ENCODE assay signal across 16 cellular contexts in genomic region chr17:19285218-19285900, GRCh38. TPM values are rescaled to one million over a fixed set of nuclear protein-coding genes. Genes with fewer than 3 reads are reported as not detected.
DNase-seq lines count a peak whose midpoint lies in the region; ATAC-seq and TF ChIP-seq lines count a peak whose summit lies in the region.
"Had no signal": no experiment of that assay in that cellular context is flagged by ENCODE, and none has a peak within 500 bp of the region (broad histone marks: within the 10 kb centered on the region; RNA-seq: fewer than 3 reads in every experiment).

No MANE protein-coding gene starts in this region.

- no peak overlapping the region for H2BK5ac ChIP-seq in H9 (ENCODE audit: insufficient read length, low read length)

- intact Hi-C loops in head of caudate nucleus (cut with DNase I): no loop called here

- H3K36me3 Mint-ChIP-seq in H9 (ENCODE audit: insufficient read depth in 1 of 3, low read depth in 3 of 3): peaks cover 21 to 36% (median 28%) of the 10 kb centered on the region in 3 experiments; a peak in 6 of 7 replicates
- H3K36me3 Mint-ChIP-seq in glutamatergic neuron (ENCODE audit: unreplicated experiment): peaks cover 10% of the 10 kb centered on the region

- H3T11ph ChIP-seq in H9 (ENCODE audit: low read length): no peak overlapping the region

- no peak overlapping the region for H3K56ac ChIP-seq in H9 (ENCODE audit: insufficient read length, low read depth, low read length)

- H3K79me2 ChIP-seq in H9 (ENCODE audit: insufficient read depth, low read length): no peaks in the 10 kb centered on the region

- no peak overlapping the region for H2BK20ac ChIP-seq in H9 (ENCODE audit: low read depth, low read length, poor library complexity, severe bottlenecking)

- H3K18ac ChIP-seq in H9 (ENCODE audit: insufficient read length, low read depth, low read length): no peak overlapping the region

- no peak overlapping the region for H3K27ac ChIP-seq in H9 (ENCODE audit: insufficient read length, low read depth, low read length)
- H3K27ac ChIP-seq: KMS-11, left lung, right lobe of liver had no signal

- H4K20me1 ChIP-seq in H9 (ENCODE audit: control insufficient read depth, insufficient read depth, insufficient read length): peaks cover 3% of the 10 kb centered on the region

- H3K14ac ChIP-seq in H9 (ENCODE audit: insufficient read depth, low read length): no peak overlapping the region; the same call in 1 of the 2 replicates

- H3K4me3 Mint-ChIP-seq in H9 (no peak overlapping the region), glutamatergic neuron (ENCODE audit: unreplicated experiment) (peak overlapping the region; percentile 23)
- H3K4me3 Mint-ChIP-seq: stimulated activated naive CD8-positive, alpha-beta T cell treated with anti-CD3 and anti-CD28 coated beads, Interleukin-15, Interleukin-2, amounts not matched to agents 100 ng/mL and 50 ng/mL, for 24 hours had no signal

- no peak overlapping the region for H2BK12ac ChIP-seq in H9 (ENCODE audit: insufficient read length, low read depth, low read length)

- no peak for ATAC-seq in HG03565 (IDR thresholded peaks at IDR 0.05; ENCODE audit: unreplicated experiment)
- ATAC-seq: left lung had no signal

- no peak overlapping the region for H4K8ac ChIP-seq in H9 (replicated peaks; ENCODE audit: insufficient read length, low read depth, low read length)

- H3K4me2 ChIP-seq in H9 (ENCODE audit: insufficient read depth, insufficient read length, low read length): no peak overlapping the region
- H3K4me2 ChIP-seq: KMS-11 had no signal

- H3K27ac Mint-ChIP-seq in H9 (peak overlapping the region in 2 of 3 experiments; percentile 20 to 40; a peak in 2 of 7 replicates), glutamatergic neuron (ENCODE audit: unreplicated experiment) (no peak overlapping the region)
- H3K27ac Mint-ChIP-seq: stimulated activated naive CD8-positive, alpha-beta T cell treated with anti-CD3 and anti-CD28 coated beads, Interleukin-15, Interleukin-2, amounts not matched to agents 100 ng/mL and 50 ng/mL, for 24 hours had no signal

- peaks cover 11% of the 10 kb centered on the region for H3K4me1 ChIP-seq in H9 (ENCODE audit: insufficient read depth, low read length)

- H3K9me3 Mint-ChIP-seq in H9: no peaks in the 10 kb centered on the region
- H3K9me3 Mint-ChIP-seq in glutamatergic neuron (ENCODE audit: unreplicated experiment): no peaks in the 10 kb centered on the region
- H3K9me3 Mint-ChIP-seq: stimulated activated naive CD8-positive, alpha-beta T cell treated with anti-CD3 and anti-CD28 coated beads, Interleukin-15, Interleukin-2, amounts not matched to agents 100 ng/mL and 50 ng/mL, for 24 hours had no signal

- TF ChIP-seq CTCF in H9 (conservative IDR thresholded peaks at IDR 0.05) (no peak), astrocyte of the spinal cord (IDR thresholded peaks at IDR 0.05; ENCODE audit: low read depth, low read length) (no peak), glutamatergic neuron (IDR thresholded peaks at IDR 0.05; ENCODE audit: partially characterized antibody, unreplicated experiment) (no peak)

- no peaks in the 10 kb centered on the region for H3K23me2 ChIP-seq in H9 (ENCODE audit: insufficient read length, low read depth, low read length, poor library complexity, severe bottlenecking)

- H3K9ac ChIP-seq in H9 (ENCODE audit: extremely low read depth, insufficient read length, low read length): no peak overlapping the region
- H3K9ac ChIP-seq: KMS-11 had no signal

- no peak overlapping the region for H3K4me3 ChIP-seq in astrocyte of the spinal cord (ENCODE audit: low read depth, low read length)
- H3K4me3 ChIP-seq: left lung, right lobe of liver had no signal

- H3K27me3 Mint-ChIP-seq in H9 (ENCODE audit: low read depth) (no peaks in the 10 kb centered on the region), glutamatergic neuron (ENCODE audit: unreplicated experiment) (peaks cover 6% of the 10 kb centered on the region)
- H3K27me3 Mint-ChIP-seq: stimulated activated naive CD8-positive, alpha-beta T cell treated with anti-CD3 and anti-CD28 coated beads, Interleukin-15, Interleukin-2, amounts not matched to agents 100 ng/mL and 50 ng/mL, for 24 hours had no signal

- no peak overlapping the region for H3K4ac ChIP-seq in H9 (ENCODE audit: low read depth, low read length)

- no peak overlapping the region for H2BK15ac ChIP-seq in H9 (ENCODE audit: low read depth, low read length)

- peaks cover 3% of the 10 kb centered on the region for H3K79me1 ChIP-seq in H9 (ENCODE audit: insufficient read depth, low read depth, low read length, poor library complexity, severe bottlenecking)

- no peak overlapping the region for H2BK120ac ChIP-seq in H9 (ENCODE audit: low read depth, low read length, poor library complexity, severe bottlenecking)

- H2AFZ ChIP-seq in H9 (ENCODE audit: low read length): no peak overlapping the region

- H3K4me1 Mint-ChIP-seq in H9 (peaks cover 66 to 67% of the 10 kb centered on the region in 2 experiments), glutamatergic neuron (ENCODE audit: low read depth, unreplicated experiment) (peaks cover 31% of the 10 kb centered on the region)

- in situ Hi-C loops in astrocyte of the spinal cord (cut with HindIII; ENCODE audit: low sequenced_read_pairs): no loop called here

- H2AK5ac ChIP-seq in H9 (ENCODE audit: insufficient read length, low read length): no peak overlapping the region

- H3K27me3 ChIP-seq in H9 (ENCODE audit: insufficient read depth, low read length): no peaks in the 10 kb centered on the region
- H3K27me3 ChIP-seq: right lobe of liver had no signal

- no peak overlapping the region for H4K91ac ChIP-seq in H9 (ENCODE audit: insufficient read length, low read depth, low read length)

- no peak overlapping the region for H4K5ac ChIP-seq in H9 (ENCODE audit: insufficient read length, low read depth, low read length)

- H3K9me3 ChIP-seq in H9 (ENCODE audit: control insufficient read depth, low read depth, low read length): no peaks in the 10 kb centered on the region
- H3K9me3 ChIP-seq: left lung, right lobe of liver had no signal

- no peak overlapping the region for H3K23ac ChIP-seq in H9 (ENCODE audit: insufficient read length, low read depth, low read length)

- peak; percentile 13 for DNase-seq in Ammon's horn (ENCODE audit: low spot score)
- DNase-seq in H9: no peak
- DNase-seq in astrocyte of the spinal cord (ENCODE audit: low read depth, low spot score): peak; percentile 57
- no peak for DNase-seq in glutamatergic neuron
- DNase-seq in HT-29 (ENCODE audit: low spot score): no peak
- no peak for DNase-seq in NK-92 (lab: John Stamatoyannopoulos, UW; ENCODE audit: unreplicated experiment)
- DNase-seq in head of caudate nucleus: no peak
- DNase-seq: left lung, NCI-H1092, NCI-H2081, NCI-H524 treated with DMSO at 0.1 percent for 48 hours, nucleus accumbens, right lobe of liver had no signal

- WGBS in H9 (ENCODE audit: extremely low coverage, insufficient read length, low lambda C conversion rate): no CpG with 5 or more reads among the region's 21 CpGs

RNA-seq across cellular contexts. Expression of gene EPN2, which starts 48.2 kb away (rescaled TPM):
- total RNA-seq in H9 (2021) (53.2 and 57.8 TPM in 2 replicates), glutamatergic neuron (ENCODE audit: unreplicated experiment) (45.2 TPM)
- total RNA-seq in HT-29 (2014; rRNA removed; shearing (Covaris generic)): 16.8 and 18.1 TPM in 2 replicates

Comparison
In these comparisons a context has a peak if more than half of its experiments do, and no peak if none do; other contexts are left out.
1. DNase-seq: peak in Ammon's horn (single experiment) and astrocyte of the spinal cord (single experiment); none in H9 (single experiment), glutamatergic neuron (single experiment), HT-29 (single experiment), NK-92 (single experiment) and head of caudate nucleus (0 of 42).